In the genomic region with DNA sequence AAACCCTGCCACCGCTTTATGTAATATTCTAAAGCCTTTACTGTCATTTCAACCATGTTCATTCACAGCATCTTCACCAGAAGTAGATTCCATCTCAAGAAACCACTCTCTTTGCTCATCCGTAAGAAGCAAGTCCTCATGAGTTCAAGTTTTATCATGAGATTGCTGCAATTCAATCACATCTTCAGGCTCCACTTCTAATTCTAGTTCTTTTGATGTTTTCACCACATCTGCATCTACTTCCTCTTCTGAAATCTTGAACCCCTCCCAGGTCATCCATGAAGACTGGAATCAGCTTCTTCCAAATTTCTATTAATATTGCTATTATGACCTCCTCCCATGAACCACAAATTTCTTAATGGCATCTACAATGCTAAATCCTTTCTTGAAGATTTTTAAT, we compare ENCODE assay signal across 15 cellular contexts.
"Had no signal": no experiment of that assay in that cellular context is flagged by ENCODE, and none has a peak within 500 bp of the region (broad histone marks: within the 10 kb centered on the region; RNA-seq: fewer than 3 reads in every experiment).

No MANE protein-coding gene starts in this region.

- ATAC-seq: gastroesophageal sphincter; pancreas; stimulated activated naive CD8-positive, alpha-beta T cell treated with anti-CD3 and anti-CD28 coated beads, Interleukin-15, amount 100 ng/mL, for 72 hours had no signal

- H3K36me3 ChIP-seq: gastroesophageal sphincter, left ventricle myocardium inferior, pancreas had no signal

- H2AFZ ChIP-seq: hepatocyte had no signal

- H3K9me3 ChIP-seq: pancreas had no signal

- H3K27me3 ChIP-seq: gastroesophageal sphincter, hepatocyte, pancreas had no signal

- H3K4me2 ChIP-seq: hepatocyte had no signal

- H3K4me3 ChIP-seq: gastroesophageal sphincter, hepatocyte, left ventricle myocardium inferior, pancreas had no signal

- DNase-seq: activated effector memory CD4-positive, alpha-beta T cell treated with Interleukin-2 at 50 U/mL for 16 hours; central memory CD4-positive, alpha-beta T cell; cortex of kidney; effector CD8-positive, alpha-beta T cell; kidney; left ventricle myocardium inferior; mesendoderm; pancreas; stimulated activated CD4-positive, alpha-beta T cell treated with anti-CD3 and anti-CD28 coated beads, Interleukin-12 subunit alpha, Interleukin-12 subunit beta, amount 100 ng/mL, for 4 hours; stimulated activated naive CD8-positive, alpha-beta T cell treated with anti-CD3 and anti-CD28 coated beads, Interleukin-15, amount 100 ng/mL, for 72 hours; T1000 had no signal

- H3K27me3 Mint-ChIP-seq: stimulated activated naive CD8-positive, alpha-beta T cell treated with anti-CD3 and anti-CD28 coated beads, Interleukin-15, amount 100 ng/mL, for 72 hours had no signal

- H3K27ac ChIP-seq: epithelial cell of prostate, gastroesophageal sphincter, hepatocyte, left ventricle myocardium inferior, pancreas had no signal

- FAIRE-seq: kidney, pancreas, urothelium cell line had no signal
